Comparison of ENCODE assay signal across 8 cellular contexts in genomic region chr3:51391566-51392300, GRCh38. TPM values are rescaled to one million over a fixed set of nuclear protein-coding genes. Genes with fewer than 3 reads are reported as not detected.
DNase-seq lines count a peak whose midpoint lies in the region; ATAC-seq lines count a peak whose summit lies in the region.

No MANE protein-coding gene starts in this region.

- H3K9me3 ChIP-seq in SJSA1 (replicated peaks) = peaks cover 12% of the 10 kb centered on the region
- no peaks in the 10 kb centered on the region for H3K9me3 ChIP-seq in iPS-15b (ENCODE audit: control insufficient read depth, insufficient read depth, low read length)

- ATAC-seq in GM18502 (IDR thresholded peaks at IDR 0.05; ENCODE audit: poor library complexity, unreplicated experiment) (peak; percentile 18), HG02763 (IDR thresholded peaks at IDR 0.05; ENCODE audit: unreplicated experiment) (peak; percentile 19), GM18873 (IDR thresholded peaks at IDR 0.05; ENCODE audit: low FRiP score, unreplicated experiment) (no peak)

- DNase-seq in SJSA1 (ENCODE audit: low read depth in 1 of 2, low spot score in 2 of 2) (peak in 1 of 2 experiments; percentile 33), astrocyte of the hippocampus (ENCODE audit: low read depth, low spot score) (peak; percentile 71), NCI-H2081 treated with DMSO at 0.1 percent for 48 hours (lab: John Stamatoyannopoulos, UW) (no peak)

- H3K27ac ChIP-seq in SJSA1 (peak overlapping the region; percentile 93), skin epidermis (peak overlapping the region; percentile 77 to 98 (median 93))

- H3K27me3 ChIP-seq in SJSA1 (replicated peaks) = no peaks in the 10 kb centered on the region
- H3K27me3 ChIP-seq in iPS-15b (ENCODE audit: control insufficient read depth, insufficient read depth, low read length) = no peaks in the 10 kb centered on the region

- H3K4me1 ChIP-seq in SJSA1 (replicated peaks) (peaks cover 23% of the 10 kb centered on the region), iPS-15b (ENCODE audit: control insufficient read depth, insufficient read depth, low read length) (peaks cover 3% of the 10 kb centered on the region)

- peaks cover 96% of the 10 kb centered on the region for H3K36me3 ChIP-seq in SJSA1
- H3K36me3 ChIP-seq in iPS-15b (ENCODE audit: control insufficient read depth, insufficient read depth, low read length) = peaks cover 56% of the 10 kb centered on the region

- peak overlapping the region; percentile 93 for H3K9ac ChIP-seq in iPS-15b (ENCODE audit: low read depth, low read length)

- H3K4me3 ChIP-seq in SJSA1 (peak overlapping the region; percentile 98), iPS-15b (ENCODE audit: low read depth, low read length) (peak overlapping the region; percentile 78), skin epidermis (peak overlapping the region; percentile 54 to 84 (median 76))

RNA-seq across cellular contexts. Expression of gene RBM15B, which starts 0.6 kb away (rescaled TPM):
- 10.4 and 16.9 TPM in 2 replicates for total RNA-seq in SJSA1 (2014; rRNA removed; shearing (Covaris generic))

RNA-seq across cellular contexts. Expression of gene MANF, which starts 6.6 kb away (rescaled TPM):
- 146 and 161 TPM in 2 replicates for total RNA-seq in SJSA1 (2014; rRNA removed; shearing (Covaris generic))
